Comparison of ENCODE assay signal across 8 cellular contexts in genomic region chr1:181105134-181106021, GRCh38. TPM values are rescaled to one million over a fixed set of nuclear protein-coding genes. Genes with fewer than 3 reads are reported as not detected.
DNase-seq lines count a peak whose midpoint lies in the region; ATAC-seq, FAIRE-seq and TF ChIP-seq lines count a peak whose summit lies in the region.

No MANE protein-coding gene starts in this region.

- H3K4me1 ChIP-seq in psoas muscle (peaks cover 25% of the 10 kb centered on the region), urinary bladder (ENCODE audit: insufficient read depth) (no peaks in the 10 kb centered on the region)

- peaks cover 41% of the 10 kb centered on the region for H3K27me3 Mint-ChIP-seq in T-helper 1 cell treated with Interleukin-12 subunit alpha and Interleukin-12 subunit beta and Interleukin-4 antibody, amounts not matched to agents 30 μg/mL and 1 μg/mL, for 36 hours (ENCODE audit: low read depth)

- H3K4me1 Mint-ChIP-seq in T-helper 1 cell treated with Interleukin-12 subunit alpha and Interleukin-12 subunit beta and Interleukin-4 antibody, amounts not matched to agents 30 μg/mL and 1 μg/mL, for 36 hours (ENCODE audit: low read depth) = peaks cover 61% of the 10 kb centered on the region

- WGBS in psoas muscle, 3 donors = 1% methylated on average over 46 to 104 of the region's 104 CpGs
- 2% methylated on average over 103 of the region's 104 CpGs for WGBS in urinary bladder

- TF ChIP-seq POLR2A in GM12891 (IDR thresholded peaks at IDR 0.05; ENCODE audit: low read depth, low read length) = no peak; the same call in 1 of the 2 replicates

- H3K9me3 ChIP-seq in psoas muscle = no peaks in the 10 kb centered on the region

- intact Hi-C loops in left ventricle myocardium superior (cut with micrococcal nuclease) (no loop called here), psoas muscle (cut with DNase I) (no loop called here)

- DNase-seq in GM12891 (ENCODE audit: insufficient read length, low spot score) (peak; percentile 89), NCI-H146 (lab: John Stamatoyannopoulos, UW) (peak; percentile 91), amygdala (lab: John Stamatoyannopoulos, UW) (peak; percentile 23 to 96 (median 83)), left ventricle myocardium superior (peak; percentile 99), psoas muscle (peak; percentile 97 to 98)

- peak overlapping the region; percentile 86 for H3K27ac Mint-ChIP-seq in T-helper 1 cell treated with Interleukin-12 subunit alpha and Interleukin-12 subunit beta and Interleukin-4 antibody, amounts not matched to agents 30 μg/mL and 1 μg/mL, for 36 hours

- H3K4me3 Mint-ChIP-seq in T-helper 1 cell treated with Interleukin-12 subunit alpha and Interleukin-12 subunit beta and Interleukin-4 antibody, amounts not matched to agents 30 μg/mL and 1 μg/mL, for 36 hours = peak overlapping the region; percentile 85

- H3K27ac ChIP-seq in psoas muscle (peak overlapping the region; percentile 89), urinary bladder (ENCODE audit: low read depth) (peak overlapping the region; percentile 81)

- peak; percentile 72 for FAIRE-seq in GM12891 (lab: Jason Lieb, UNC)

- no peaks in the 10 kb centered on the region for H3K36me3 Mint-ChIP-seq in T-helper 1 cell treated with Interleukin-12 subunit alpha and Interleukin-12 subunit beta and Interleukin-4 antibody, amounts not matched to agents 30 μg/mL and 1 μg/mL, for 36 hours (ENCODE audit: low read depth)

- H3K36me3 ChIP-seq in psoas muscle (ENCODE audit: insufficient read depth in 1 of 2, low read depth in 1 of 2) (no peaks in the 10 kb centered on the region), urinary bladder (ENCODE audit: insufficient read depth) (no peaks in the 10 kb centered on the region)

- H3K27me3 ChIP-seq in psoas muscle (ENCODE audit: insufficient read depth in 3 of 3, low read length in 2 of 3) = no peaks in the 10 kb centered on the region

- ATAC-seq in HG02798 (IDR thresholded peaks at IDR 0.05; ENCODE audit: poor library complexity, unreplicated experiment) (peak; percentile 83), left ventricle myocardium superior (peak; percentile 96), psoas muscle (peak; percentile 92 to 97 (median 96))

- peak overlapping the region; percentile 90 for H3K4me3 ChIP-seq in psoas muscle
- H3K4me3 ChIP-seq in urinary bladder (ENCODE audit: low read depth, low read length) = peak overlapping the region; percentile 62

- TF ChIP-seq CTCF in psoas muscle (IDR thresholded peaks at IDR 0.05) = no peak

- no peaks in the 10 kb centered on the region for H3K9me3 Mint-ChIP-seq in T-helper 1 cell treated with Interleukin-12 subunit alpha and Interleukin-12 subunit beta and Interleukin-4 antibody, amounts not matched to agents 30 μg/mL and 1 μg/mL, for 36 hours

TF ChIP-seq in GM12891, 5 proteins besides CTCF, POLR2A, EP300 and RAD21:
- TF ChIP-seq POLR2AphosphoS5 (IDR thresholded peaks at IDR 0.05; ENCODE audit: low read depth, low read length) = no peak
- no peak for TF ChIP-seq POU2F2 (IDR thresholded peaks at IDR 0.05; ENCODE audit: low read depth, low read length)
- TF ChIP-seq TAF1 (IDR thresholded peaks at IDR 0.05; ENCODE audit: low read depth, low read length) = 0 out of 2 replicates have a peak, but pooled peaks have one; percentile 39
- no peak for TF ChIP-seq PAX5 (IDR thresholded peaks at IDR 0.05; ENCODE audit: insufficient read depth, low read length, severe bottlenecking)
- TF ChIP-seq SPI1 (IDR thresholded peaks at IDR 0.05; ENCODE audit: low read depth, low read length) = no peak
TF ChIP-seq in GM12891: peak in this region for 1.

RNA-seq across cellular contexts. Expression of gene IER5, which starts 16.9 kb away (rescaled TPM):
- 33.9 TPM for polyA plus RNA-seq in GM12891 (2012; ENCODE audit: low read depth, missing spikeins)
- total RNA-seq in left ventricle myocardium superior = 15.9 TPM
- 100 to 1,000 TPM in 1 of 4 donors, 10 to 100 TPM in 3; 19.9 to 110 (median 48.6) TPM for total RNA-seq in psoas muscle
- 10 to 100 TPM; 22.8 to 47.5 (median 33.1) TPM for polyA plus RNA-seq in psoas muscle
- total RNA-seq in urinary bladder = 9.0 TPM
- 12.7 TPM for polyA plus RNA-seq in urinary bladder

Comparison
In these comparisons a context has a peak if more than half of its experiments do, and no peak if none do; other contexts are left out.
1. Peak in every context shown above with its lines: DNase-seq, ATAC-seq, H3K4me3 ChIP-seq and H3K27ac ChIP-seq.